9 cellular contexts compared by ENCODE assay signal in genomic region chr18:57859314-57859713, GRCh38. TPM values are rescaled to one million over a fixed set of nuclear protein-coding genes. Genes with fewer than 3 reads are reported as not detected.
DNase-seq lines count a peak whose midpoint lies in the region; ATAC-seq and TF ChIP-seq lines count a peak whose summit lies in the region.
"Had no signal": no experiment of that assay in that cellular context is flagged by ENCODE, and none has a peak within 500 bp of the region (broad histone marks: within the 10 kb centered on the region; RNA-seq: fewer than 3 reads in every experiment).

No MANE protein-coding gene starts in this region.

- H3K4me1 Mint-ChIP-seq in activated naive CD8-positive, alpha-beta T cell treated with anti-CD3 and anti-CD28 coated beads, Interleukin-2, amount 10 ng/mL, durations not matched to agents 7 days and 5 days = no peaks in the 10 kb centered on the region
- H3K4me1 Mint-ChIP-seq in activated naive CD8-positive, alpha-beta T cell treated with anti-CD3 and anti-CD28 coated beads for 36 hours = no peaks in the 10 kb centered on the region
- H3K4me1 Mint-ChIP-seq in activated T-helper 2 cell treated with anti-CD3 and anti-CD28 coated beads, Interferon-gamma antibody, Interleukin-2, Interleukin-4, amounts not matched to agents 10 μg/mL and 5 μg/mL and 100 μg/mL, durations not matched to agents 14 hours and 24 hours and 36 hours (ENCODE audit: low read depth) = no peaks in the 10 kb centered on the region
- H3K4me1 Mint-ChIP-seq: central memory CD8-positive, alpha-beta T cell had no signal

- POLR2A ChIA-PET in activated naive CD8-positive, alpha-beta T cell treated with anti-CD3 and anti-CD28 coated beads, Interleukin-2, amount 10 ng/mL, durations not matched to agents 7 days and 5 days (lab: Charles Lee) = interaction anchor here (1.4 kb wide), 1 partner anchor 237 kb away, joined by 3 read pairs; no protein-coding TSS in a partner anchor

- H3K4me3 ChIP-seq in fibroblast of mammary gland (ENCODE audit: control insufficient read depth, low read depth, low read length) = no peak overlapping the region

- intact Hi-C loops in activated T-helper 2 cell treated with anti-CD3 and anti-CD28 coated beads, Interferon-gamma antibody, Interleukin-2, Interleukin-4, amounts not matched to agents 10 μg/mL and 5 μg/mL and 100 μg/mL, durations not matched to agents 14 hours and 24 hours and 36 hours (cut with micrococcal nuclease) = no loop called here

- H3K9me3 Mint-ChIP-seq in activated naive CD8-positive, alpha-beta T cell treated with anti-CD3 and anti-CD28 coated beads, Interleukin-2, amount 10 ng/mL, durations not matched to agents 7 days and 5 days = peaks cover 1% of the 10 kb centered on the region
- H3K9me3 Mint-ChIP-seq in activated naive CD8-positive, alpha-beta T cell treated with anti-CD3 and anti-CD28 coated beads for 36 hours = no peaks in the 10 kb centered on the region
- no peaks in the 10 kb centered on the region for H3K9me3 Mint-ChIP-seq in activated T-helper 2 cell treated with anti-CD3 and anti-CD28 coated beads, Interferon-gamma antibody, Interleukin-2, Interleukin-4, amounts not matched to agents 10 μg/mL and 5 μg/mL and 100 μg/mL, durations not matched to agents 14 hours and 24 hours and 36 hours

- no peak overlapping the region for H3K4me3 Mint-ChIP-seq in activated naive CD8-positive, alpha-beta T cell treated with anti-CD3 and anti-CD28 coated beads, Interleukin-2, amount 10 ng/mL, durations not matched to agents 7 days and 5 days
- no peak overlapping the region for H3K4me3 Mint-ChIP-seq in activated naive CD8-positive, alpha-beta T cell treated with anti-CD3 and anti-CD28 coated beads for 36 hours
- no peak overlapping the region for H3K4me3 Mint-ChIP-seq in activated T-helper 2 cell treated with anti-CD3 and anti-CD28 coated beads, Interferon-gamma antibody, Interleukin-2, Interleukin-4, amounts not matched to agents 10 μg/mL and 5 μg/mL and 100 μg/mL, durations not matched to agents 14 hours and 24 hours and 36 hours (ENCODE audit: low read depth)
- H3K4me3 Mint-ChIP-seq: central memory CD8-positive, alpha-beta T cell had no signal

- no peak for DNase-seq in activated naive CD8-positive, alpha-beta T cell treated with anti-CD3 and anti-CD28 coated beads, Interleukin-2, amount 10 ng/mL, durations not matched to agents 7 days and 5 days
- DNase-seq in activated naive CD8-positive, alpha-beta T cell treated with anti-CD3 and anti-CD28 coated beads for 36 hours = no peak
- DNase-seq in OCI-M1 (lab: John Stamatoyannopoulos, UW) (peak; percentile 58), fibroblast of mammary gland (ENCODE audit: low read depth) (peak; percentile 54), hepatic stellate cell (ENCODE audit: low spot score) (no peak)
- DNase-seq in activated T-helper 2 cell treated with anti-CD3 and anti-CD28 coated beads, Interferon-gamma antibody, Interleukin-2, Interleukin-4, amounts not matched to agents 10 μg/mL and 5 μg/mL and 100 μg/mL, durations not matched to agents 14 hours and 24 hours and 36 hours (ENCODE audit: low spot score) = no peak

- peak; percentile 67 for ATAC-seq in activated naive CD8-positive, alpha-beta T cell treated with anti-CD3 and anti-CD28 coated beads, Interleukin-2, amount 10 ng/mL, durations not matched to agents 7 days and 5 days (ENCODE audit: low read depth)
- ATAC-seq in HG02623 (IDR thresholded peaks at IDR 0.05; ENCODE audit: unreplicated experiment) = peak; percentile 77
- ATAC-seq in HG02610 (IDR thresholded peaks at IDR 0.05; ENCODE audit: unreplicated experiment) = no peak

- H3K36me3 Mint-ChIP-seq in activated naive CD8-positive, alpha-beta T cell treated with anti-CD3 and anti-CD28 coated beads, Interleukin-2, amount 10 ng/mL, durations not matched to agents 7 days and 5 days = no peaks in the 10 kb centered on the region
- no peaks in the 10 kb centered on the region for H3K36me3 Mint-ChIP-seq in activated naive CD8-positive, alpha-beta T cell treated with anti-CD3 and anti-CD28 coated beads for 36 hours
- no peaks in the 10 kb centered on the region for H3K36me3 Mint-ChIP-seq in activated T-helper 2 cell treated with anti-CD3 and anti-CD28 coated beads, Interferon-gamma antibody, Interleukin-2, Interleukin-4, amounts not matched to agents 10 μg/mL and 5 μg/mL and 100 μg/mL, durations not matched to agents 14 hours and 24 hours and 36 hours (ENCODE audit: low read depth)

- H3K27me3 Mint-ChIP-seq in activated naive CD8-positive, alpha-beta T cell treated with anti-CD3 and anti-CD28 coated beads, Interleukin-2, amount 10 ng/mL, durations not matched to agents 7 days and 5 days = peaks cover 21% of the 10 kb centered on the region
- H3K27me3 Mint-ChIP-seq in activated naive CD8-positive, alpha-beta T cell treated with anti-CD3 and anti-CD28 coated beads for 36 hours = peaks cover 4% of the 10 kb centered on the region
- peaks cover 1% of the 10 kb centered on the region for H3K27me3 Mint-ChIP-seq in activated T-helper 2 cell treated with anti-CD3 and anti-CD28 coated beads, Interferon-gamma antibody, Interleukin-2, Interleukin-4, amounts not matched to agents 10 μg/mL and 5 μg/mL and 100 μg/mL, durations not matched to agents 14 hours and 24 hours and 36 hours (ENCODE audit: low read depth)

- no peak overlapping the region for H3K27ac Mint-ChIP-seq in activated naive CD8-positive, alpha-beta T cell treated with anti-CD3 and anti-CD28 coated beads, Interleukin-2, amount 10 ng/mL, durations not matched to agents 7 days and 5 days
- no peak overlapping the region for H3K27ac Mint-ChIP-seq in activated naive CD8-positive, alpha-beta T cell treated with anti-CD3 and anti-CD28 coated beads for 36 hours
- H3K27ac Mint-ChIP-seq in activated T-helper 2 cell treated with anti-CD3 and anti-CD28 coated beads, Interferon-gamma antibody, Interleukin-2, Interleukin-4, amounts not matched to agents 10 μg/mL and 5 μg/mL and 100 μg/mL, durations not matched to agents 14 hours and 24 hours and 36 hours = no peak overlapping the region

- peak; percentile 62 for TF ChIP-seq CTCF in fibroblast of mammary gland (conservative IDR thresholded peaks at IDR 0.05; ENCODE audit: control insufficient read depth, insufficient read depth, low read depth, low read length)

RNA-seq across cellular contexts. Expression of gene ATP8B1, which starts 56.2 kb away (rescaled TPM):
- total RNA-seq in activated naive CD8-positive, alpha-beta T cell treated with anti-CD3 and anti-CD28 coated beads, Interleukin-2, amount 10 ng/mL, durations not matched to agents 7 days and 5 days = under 1 TPM in 1 of 2 experiments, not detected in 1; 0.25 TPM
- total RNA-seq in activated naive CD8-positive, alpha-beta T cell treated with anti-CD3 and anti-CD28 coated beads for 36 hours = 1 to 10 TPM; 1.4 to 1.5 TPM
- total RNA-seq in activated T-helper 2 cell treated with anti-CD3 and anti-CD28 coated beads, Interferon-gamma antibody, Interleukin-2, Interleukin-4, amounts not matched to agents 10 μg/mL and 5 μg/mL and 100 μg/mL, durations not matched to agents 14 hours and 24 hours and 36 hours = not detected in 2 replicates

Comparison
In these comparisons a context has a peak if more than half of its experiments do, and no peak if none do; other contexts are left out.
1. DNase-seq: peak in OCI-M1 (single experiment) and fibroblast of mammary gland (single experiment); none in activated naive CD8-positive, alpha-beta T cell treated with anti-CD3 and anti-CD28 coated beads, Interleukin-2, amount 10 ng/mL, durations not matched to agents 7 days and 5 days (single experiment), activated naive CD8-positive, alpha-beta T cell treated with anti-CD3 and anti-CD28 coated beads for 36 hours (single experiment), hepatic stellate cell (single experiment) and activated T-helper 2 cell treated with anti-CD3 and anti-CD28 coated beads, Interferon-gamma antibody, Interleukin-2, Interleukin-4, amounts not matched to agents 10 μg/mL and 5 μg/mL and 100 μg/mL, durations not matched to agents 14 hours and 24 hours and 36 hours (single experiment).